ENCODE assay signal across 8 cellular contexts in the genomic region with DNA sequence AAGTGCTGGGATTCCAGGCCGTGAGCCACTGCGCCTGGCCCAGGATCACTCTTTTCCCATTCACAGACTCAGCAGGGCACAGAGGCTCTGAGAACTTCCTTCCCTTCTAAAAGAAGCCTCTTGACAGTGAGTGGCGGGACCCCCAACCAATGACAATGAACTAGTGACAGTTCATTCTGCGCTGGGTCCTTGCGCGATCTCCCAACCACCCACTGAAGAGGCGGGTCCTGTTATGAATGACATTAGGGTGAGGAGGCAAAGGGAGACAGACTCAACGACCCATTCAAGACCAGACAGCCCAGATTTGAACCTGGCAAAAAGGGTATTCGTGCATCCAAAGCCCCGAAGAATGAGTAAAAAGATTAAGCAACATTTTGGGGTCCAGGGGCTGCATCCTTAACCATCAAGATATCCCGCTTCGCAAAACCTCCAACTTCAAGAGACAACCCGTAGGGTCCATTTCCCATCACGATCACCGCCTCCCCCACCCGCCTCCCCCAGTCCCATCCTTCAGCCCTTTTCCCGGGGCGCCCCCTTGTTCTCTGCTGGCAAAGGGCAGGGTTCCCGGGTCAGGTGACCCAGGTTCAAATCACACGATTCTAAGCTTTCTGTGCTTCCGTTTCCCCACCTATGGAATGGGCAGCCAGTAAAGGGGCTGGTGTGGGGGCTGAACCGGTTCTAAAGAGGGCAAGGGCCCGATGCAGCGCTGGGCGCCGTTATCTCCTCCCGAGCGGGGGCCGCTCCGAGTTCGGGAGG.
DNase-seq lines count a peak whose midpoint lies in the region; ATAC-seq and TF ChIP-seq lines count a peak whose summit lies in the region.

No MANE protein-coding gene starts in this region.

- H3K27me3 ChIP-seq in WERI-Rb-1 (ENCODE audit: insufficient read depth, low read depth, severe bottlenecking), result no peaks in the 10 kb centered on the region

- ATAC-seq in HG02870 (IDR thresholded peaks at IDR 0.05; ENCODE audit: unreplicated experiment) (peak; percentile 47), HG03378 (IDR thresholded peaks at IDR 0.05; ENCODE audit: unreplicated experiment) (no peak)

- peak; percentile 95 for DNase-seq in GM12865 (ENCODE audit: low read depth)
- peak; percentile 83 for DNase-seq in NCI-H2107 (lab: John Stamatoyannopoulos, UW)
- peak; percentile 95 for DNase-seq in WERI-Rb-1
- DNase-seq in caudate nucleus (lab: John Stamatoyannopoulos, UW), result peak; percentile 9 to 96 (median 73)
- DNase-seq in inferior parietal cortex (ENCODE audit: extremely low spot score), result peak; percentile 85
- peak; percentile 78 for DNase-seq in smooth muscle cell of the brain vasculature (ENCODE audit: low read depth, low spot score)

- H3K36me3 ChIP-seq in WERI-Rb-1, result peaks cover 51% of the 10 kb centered on the region

- peaks cover under 1% of the 10 kb centered on the region for H3K9me3 ChIP-seq in WERI-Rb-1 (ENCODE audit: severe bottlenecking)

- peak overlapping the region; percentile 100 for H3K4me3 ChIP-seq in GM12865 (ENCODE audit: low read depth, low read length)
- peak overlapping the region; percentile 95 for H3K4me3 ChIP-seq in WERI-Rb-1 (ENCODE audit: low read depth, low read length)

- H3K27ac ChIP-seq in WERI-Rb-1 (peak overlapping the region; percentile 100), caudate nucleus (ENCODE audit: low read depth, low read length) (peak overlapping the region; percentile 62)

- no peak for TF ChIP-seq CTCF in GM12865 (IDR thresholded peaks at IDR 0.05; ENCODE audit: insufficient read depth, low read depth, low read length, missing control alignments)
- TF ChIP-seq CTCF in WERI-Rb-1 (IDR thresholded peaks at IDR 0.05; ENCODE audit: low read depth, low read length), result no peak
